8 cellular contexts compared by ENCODE assay signal in genomic region chr16:48535831-48536599, GRCh38.
A peak's percentile ranks its signal among the peaks of the same experiment; 100 is the strongest.
DNase-seq lines count a peak whose midpoint lies in the region; ATAC-seq, FAIRE-seq and TF ChIP-seq lines count a peak whose summit lies in the region.

No MANE protein-coding gene starts in this region.

- H3K9me3 Mint-ChIP-seq in stimulated activated naive CD8-positive, alpha-beta T cell treated with anti-CD3 and anti-CD28 coated beads, Interleukin-15, amount 100 ng/mL, for 72 hours: no peaks in the 10 kb centered on the region
- H3K9me3 Mint-ChIP-seq in Caco-2 (ENCODE audit: unreplicated experiment): no peaks in the 10 kb centered on the region

- peaks cover 48% of the 10 kb centered on the region for H3K4me1 Mint-ChIP-seq in stimulated activated naive CD8-positive, alpha-beta T cell treated with anti-CD3 and anti-CD28 coated beads, Interleukin-15, amount 100 ng/mL, for 72 hours
- H3K4me1 Mint-ChIP-seq in Caco-2 (ENCODE audit: low read depth, unreplicated experiment): no peaks in the 10 kb centered on the region

- H3K4me1 ChIP-seq in Caco-2 (no peaks in the 10 kb centered on the region), small intestine (ENCODE audit: control insufficient read depth in 2 of 2, insufficient read depth in 1 of 2, low read depth in 1 of 2, low read length in 1 of 2) (no peaks in the 10 kb centered on the region)

- POLR2A ChIA-PET in Caco-2 (lab: Charles Lee): no interaction called here

- H3K27me3 ChIP-seq in WERI-Rb-1 (ENCODE audit: insufficient read depth, low read depth, severe bottlenecking): no peaks in the 10 kb centered on the region
- H3K27me3 ChIP-seq in Caco-2 (replicated peaks; ENCODE audit: control insufficient read depth, insufficient read depth, low read length): no peaks in the 10 kb centered on the region
- no peaks in the 10 kb centered on the region for H3K27me3 ChIP-seq in small intestine (ENCODE audit: control insufficient read depth in 2 of 2, insufficient read depth in 2 of 2, low read length in 2 of 2)

- intact Hi-C loops in Caco-2 (cut with micrococcal nuclease; ENCODE audit: unreplicated experiment): no loop called here

- TF ChIP-seq CTCF in AG09319 (IDR thresholded peaks at IDR 0.05; ENCODE audit: low read depth, low read length): no peak
- TF ChIP-seq CTCF in WERI-Rb-1 (IDR thresholded peaks at IDR 0.05; ENCODE audit: low read depth, low read length): no peak
- TF ChIP-seq CTCF in Caco-2 (IDR thresholded peaks at IDR 0.05; ENCODE audit: insufficient read depth in 1 of 2, low read depth in 1 of 2, low read length in 1 of 2, severe bottlenecking in 1 of 2, unreplicated experiment in 1 of 2): no peak

- peak overlapping the region; percentile 71 to 85 for H3K27ac Mint-ChIP-seq in stimulated activated naive CD8-positive, alpha-beta T cell treated with anti-CD3 and anti-CD28 coated beads, Interleukin-15, amount 100 ng/mL, for 72 hours
- no peak overlapping the region for H3K27ac Mint-ChIP-seq in Caco-2 (ENCODE audit: unreplicated experiment)

- no peak for FAIRE-seq in small intestine (lab: Jason Lieb, UNC)

- H3K36me3 Mint-ChIP-seq in Caco-2 (ENCODE audit: insufficient read depth, unreplicated experiment): peaks cover 36% of the 10 kb centered on the region

- ATAC-seq in HG03139 (IDR thresholded peaks at IDR 0.05; ENCODE audit: unreplicated experiment): peak; percentile 61
- peak; percentile 73 for ATAC-seq in stimulated activated naive CD8-positive, alpha-beta T cell treated with anti-CD3 and anti-CD28 coated beads, Interleukin-15, amount 100 ng/mL, for 72 hours

- peak overlapping the region; percentile 49 to 62 for H3K4me3 Mint-ChIP-seq in stimulated activated naive CD8-positive, alpha-beta T cell treated with anti-CD3 and anti-CD28 coated beads, Interleukin-15, amount 100 ng/mL, for 72 hours
- no peak overlapping the region for H3K4me3 Mint-ChIP-seq in Caco-2 (ENCODE audit: unreplicated experiment)

- CTCF ChIA-PET in Caco-2 (lab: Charles Lee): interaction anchor here (1.0 to 5.0 kb wide), 3 partner anchors 87 to 95 kb away, joined by 3 to 25 read pairs (median 3); no protein-coding TSS in a partner anchor

- H3K27ac ChIP-seq in WERI-Rb-1: peak overlapping the region; percentile 45
- H3K27ac ChIP-seq in small intestine (ENCODE audit: low read depth in 1 of 2, low read length in 1 of 2): peak overlapping the region in 1 of 2 donors; percentile 32

- no peaks in the 10 kb centered on the region for H3K9me3 ChIP-seq in WERI-Rb-1 (ENCODE audit: severe bottlenecking)
- no peaks in the 10 kb centered on the region for H3K9me3 ChIP-seq in Caco-2
- H3K9me3 ChIP-seq in small intestine (ENCODE audit: control insufficient read depth, low read depth): no peaks in the 10 kb centered on the region

- DNase-seq in AG09319 (ENCODE audit: extremely low read depth, low read depth): peak; percentile 47
- peak; percentile 62 for DNase-seq in GM19238 (ENCODE audit: insufficient read length, low spot score)
- peak; percentile 64 for DNase-seq in WERI-Rb-1
- peak; percentile 30 for DNase-seq in iPS-NIHi11 (ENCODE audit: low spot score)
- DNase-seq in stimulated activated naive CD8-positive, alpha-beta T cell treated with anti-CD3 and anti-CD28 coated beads, Interleukin-15, amount 100 ng/mL, for 72 hours: peak; percentile 33 to 55
- DNase-seq in Caco-2: no peak
- no peak for DNase-seq in small intestine

- no peaks in the 10 kb centered on the region for H3K27me3 Mint-ChIP-seq in stimulated activated naive CD8-positive, alpha-beta T cell treated with anti-CD3 and anti-CD28 coated beads, Interleukin-15, amount 100 ng/mL, for 72 hours
- no peaks in the 10 kb centered on the region for H3K27me3 Mint-ChIP-seq in Caco-2 (ENCODE audit: insufficient read depth, unreplicated experiment)

- BruUV-seq in Caco-2 (replicated peaks; lab: Mats Ljungman, UMichigan): no TSS peak

- H3K36me3 ChIP-seq in WERI-Rb-1 (peaks cover 4% of the 10 kb centered on the region), Caco-2 (ENCODE audit: control insufficient read depth, insufficient read depth, low read length) (peaks cover 2% of the 10 kb centered on the region; the same call in 1 of the 2 replicates), small intestine (ENCODE audit: control insufficient read depth in 2 of 2, insufficient read depth in 2 of 2, low read length in 2 of 2) (peaks cover 0 to 3% of the 10 kb centered on the region in 2 donors)

- WGBS in small intestine, 3 donors: 51 to 74% (median 65%) methylated on average over 11 to 16 of the region's 16 CpGs

- H3K4me3 ChIP-seq in WERI-Rb-1 (ENCODE audit: low read depth, low read length) (no peak overlapping the region), Caco-2 (ENCODE audit: low read depth, low read length) (no peak overlapping the region), small intestine (ENCODE audit: low read depth in 1 of 2, low read length in 2 of 2) (no peak overlapping the region)

Comparison
In these comparisons a context has a peak if more than half of its experiments do, and no peak if none do; other contexts are left out.
1. DNase-seq: peak in AG09319 (single experiment), GM19238 (single experiment), WERI-Rb-1 (single experiment), iPS-NIHi11 (single experiment) and stimulated activated naive CD8-positive, alpha-beta T cell treated with anti-CD3 and anti-CD28 coated beads, Interleukin-15, amount 100 ng/mL, for 72 hours (2 of 2); none in Caco-2 (0 of 2) and small intestine (single experiment).